Comparison of ENCODE assay signal across 8 cellular contexts in genomic region chr3:71581451-71581980, GRCh38. TPM values are rescaled to one million over a fixed set of nuclear protein-coding genes. Genes with fewer than 3 reads are reported as not detected.
DNase-seq lines count a peak whose midpoint lies in the region; ATAC-seq and TF ChIP-seq lines count a peak whose summit lies in the region.

No MANE protein-coding gene starts in this region.

- H3K27ac Mint-ChIP-seq in CD4-positive, alpha-beta memory T cell: peak overlapping the region in 5 of 7 donors; percentile 53 to 95 (median 94)
- peak overlapping the region; percentile 90 for H3K27ac Mint-ChIP-seq in activated naive CD4-positive, alpha-beta T cell treated with anti-CD3 and anti-CD28 coated beads, Interleukin-2, amount 10 ng/mL, durations not matched to agents 7 days and 5 days

- H3K4ac ChIP-seq in trophoblast cell (ENCODE audit: low read depth, low read length): peak overlapping the region; percentile 70

- H3K4me1 Mint-ChIP-seq in CD4-positive, alpha-beta memory T cell: peaks cover 14 to 49% (median 20%) of the 10 kb centered on the region in 4 donors
- H3K4me1 Mint-ChIP-seq in activated naive CD4-positive, alpha-beta T cell treated with anti-CD3 and anti-CD28 coated beads, Interleukin-2, amount 10 ng/mL, durations not matched to agents 7 days and 5 days: peaks cover 53% of the 10 kb centered on the region

- intact Hi-C loops in CD4-positive, alpha-beta memory T cell (cut with micrococcal nuclease): loop anchor here (5.0 to 10.0 kb wide), 8 partner anchors 121 to 863 kb away; partner anchors contain the start of gene RYBP
- intact Hi-C loops in heart left ventricle (cut with DNase I): loop anchor here (5.0 to 10.0 kb wide), 23 partner anchors 39 to 867 kb away; no protein-coding TSS in a partner anchor

- H3K9me3 ChIP-seq in CD4-positive, alpha-beta memory T cell (ENCODE audit: control insufficient read depth in 1 of 2, low read length in 2 of 2): no peaks in the 10 kb centered on the region
- H3K9me3 ChIP-seq in NT2/D1 (ENCODE audit: insufficient read depth, low read length) (no peaks in the 10 kb centered on the region), heart left ventricle (no peaks in the 10 kb centered on the region), trophoblast cell (ENCODE audit: insufficient read depth, low read depth, low read length) (no peaks in the 10 kb centered on the region)

- peaks cover 4 to 18% of the 10 kb centered on the region in 2 donors for H3K36me3 Mint-ChIP-seq in CD4-positive, alpha-beta memory T cell
- peaks cover 12% of the 10 kb centered on the region for H3K36me3 Mint-ChIP-seq in activated naive CD4-positive, alpha-beta T cell treated with anti-CD3 and anti-CD28 coated beads, Interleukin-2, amount 10 ng/mL, durations not matched to agents 7 days and 5 days

- TF ChIP-seq CTCF in heart left ventricle (IDR thresholded peaks at IDR 0.05): peak in 2 of 12 donors; percentile 11 to 14

- no peak overlapping the region for H2BK5ac ChIP-seq in trophoblast cell (ENCODE audit: low read depth, low read length, poor library complexity)

- no peaks in the 10 kb centered on the region for H3K27me3 Mint-ChIP-seq in CD4-positive, alpha-beta memory T cell
- peaks cover 54% of the 10 kb centered on the region for H3K27me3 Mint-ChIP-seq in activated naive CD4-positive, alpha-beta T cell treated with anti-CD3 and anti-CD28 coated beads, Interleukin-2, amount 10 ng/mL, durations not matched to agents 7 days and 5 days

- H3K18ac ChIP-seq in trophoblast cell (ENCODE audit: low read length): peak overlapping the region; percentile 95

- ATAC-seq in heart left ventricle (peak in 3 of 4 donors; percentile 7 to 27 (median 26)), GM18870 (IDR thresholded peaks at IDR 0.05; ENCODE audit: unreplicated experiment) (no peak), HG02970 (IDR thresholded peaks at IDR 0.05; ENCODE audit: low FRiP score, unreplicated experiment) (no peak)

- peak overlapping the region; percentile 85 for H2AFZ ChIP-seq in trophoblast cell (ENCODE audit: insufficient read depth, low read length, poor library complexity)

- DNase-seq in CD4-positive, alpha-beta memory T cell: peak in 3 of 5 donors; percentile 21 to 25 (median 22)
- DNase-seq in NT2/D1 (ENCODE audit: low read depth, low spot score) (peak; percentile 20), heart left ventricle (peak; percentile 37 to 78 (median 46)), trophoblast cell (peak in 1 of 2 donors; percentile 37), NCI-H1930 (lab: John Stamatoyannopoulos, UW) (no peak)
- peak; percentile 47 for DNase-seq in activated naive CD4-positive, alpha-beta T cell treated with anti-CD3 and anti-CD28 coated beads, Interleukin-2, amount 10 ng/mL, durations not matched to agents 7 days and 5 days

- TF ChIP-seq POLR2A in heart left ventricle (IDR thresholded peaks at IDR 0.05): peak in 1 of 2 donors; percentile 11

- H3K27me3 ChIP-seq in CD4-positive, alpha-beta memory T cell (ENCODE audit: insufficient read depth, low read length): no peaks in the 10 kb centered on the region
- peaks cover 21% of the 10 kb centered on the region for H3K27me3 ChIP-seq in NT2/D1 (ENCODE audit: insufficient read depth, insufficient read length)
- H3K27me3 ChIP-seq in heart left ventricle: no peaks in the 10 kb centered on the region
- no peaks in the 10 kb centered on the region for H3K27me3 ChIP-seq in trophoblast cell (ENCODE audit: insufficient read depth, low read length)

- peaks cover 15% of the 10 kb centered on the region for H3K79me1 ChIP-seq in trophoblast cell (ENCODE audit: low read length)

- peaks cover 3% of the 10 kb centered on the region for H3K79me2 ChIP-seq in trophoblast cell (ENCODE audit: control insufficient read depth, insufficient read depth, low read length, poor library complexity)

- no peaks in the 10 kb centered on the region for H3K36me3 ChIP-seq in CD4-positive, alpha-beta memory T cell (ENCODE audit: insufficient read depth, low read length)
- H3K36me3 ChIP-seq in NT2/D1 (ENCODE audit: insufficient read depth, insufficient read length, low read length): no peaks in the 10 kb centered on the region
- H3K36me3 ChIP-seq in heart left ventricle: no peaks in the 10 kb centered on the region
- no peaks in the 10 kb centered on the region for H3K36me3 ChIP-seq in trophoblast cell (ENCODE audit: control insufficient read depth in 1 of 2, insufficient read depth in 2 of 2, low read length in 2 of 2)

- peak overlapping the region; percentile 78 for H3K4me2 ChIP-seq in trophoblast cell (ENCODE audit: low read length)

- H4K12ac ChIP-seq in trophoblast cell (ENCODE audit: low read depth, low read length): peak overlapping the region; percentile 83

- H2BK12ac ChIP-seq in trophoblast cell (ENCODE audit: low read length): peak overlapping the region; percentile 83

- POLR2A ChIA-PET in CD4-positive, alpha-beta memory T cell (lab: Charles Lee; ENCODE audit: partially characterized antibody): interaction anchor here (1.0 to 3.9 kb wide), 3 partner anchors 86 to 517 kb away, joined by 3 to 18 read pairs (median 6); no protein-coding TSS in a partner anchor

- peak overlapping the region; percentile 31 for H3K27ac ChIP-seq in CD4-positive, alpha-beta memory T cell (ENCODE audit: low read depth, low read length)
- H3K27ac ChIP-seq in heart left ventricle: peak overlapping the region; percentile 92 to 99 (median 98)
- no peak overlapping the region for H3K27ac ChIP-seq in trophoblast cell (ENCODE audit: low read depth, low read length)

- H2BK120ac ChIP-seq in trophoblast cell (ENCODE audit: insufficient read depth, low read length, poor library complexity): peak overlapping the region; percentile 68

- no peak overlapping the region for H2AK5ac ChIP-seq in trophoblast cell (ENCODE audit: low read length)

- H4K8ac ChIP-seq in trophoblast cell (ENCODE audit: low read depth, low read length): peak overlapping the region; percentile 83

- H3K4me3 ChIP-seq in CD4-positive, alpha-beta memory T cell (ENCODE audit: low read length in 2 of 2): peak overlapping the region; percentile 42 to 65
- H3K4me3 ChIP-seq in NT2/D1 (ENCODE audit: insufficient read length, low read depth): peak overlapping the region; percentile 81
- H3K4me3 ChIP-seq in heart left ventricle: peak overlapping the region; percentile 65 to 95 (median 82)
- peak overlapping the region; percentile 74 for H3K4me3 ChIP-seq in trophoblast cell (ENCODE audit: low read depth, low read length)

- CTCF ChIA-PET in CD4-positive, alpha-beta memory T cell (lab: Charles Lee; ENCODE audit: partially characterized antibody): interaction anchor here (0.9 to 1.6 kb wide), 5 partner anchors 15 to 1031 kb away, joined by 3 to 4 read pairs (median 4); no protein-coding TSS in a partner anchor
- CTCF ChIA-PET in activated naive CD4-positive, alpha-beta T cell treated with anti-CD3 and anti-CD28 coated beads, Interleukin-2, amount 10 ng/mL, durations not matched to agents 7 days and 5 days (lab: Charles Lee): no interaction called here

- H4K91ac ChIP-seq in trophoblast cell (ENCODE audit: low read depth, low read length): peak overlapping the region; percentile 36

- peak overlapping the region; percentile 89 to 94 (median 92) for H3K4me3 Mint-ChIP-seq in CD4-positive, alpha-beta memory T cell
- H3K4me3 Mint-ChIP-seq in activated naive CD4-positive, alpha-beta T cell treated with anti-CD3 and anti-CD28 coated beads, Interleukin-2, amount 10 ng/mL, durations not matched to agents 7 days and 5 days: peak overlapping the region; percentile 93

- H3K9ac ChIP-seq in NT2/D1 (ENCODE audit: insufficient read length, low read depth): peak overlapping the region; percentile 90
- no peak overlapping the region for H3K9ac ChIP-seq in trophoblast cell (ENCODE audit: low read length)

- peak overlapping the region; percentile 75 for H3K14ac ChIP-seq in trophoblast cell (ENCODE audit: low read length)

- H3K9me3 Mint-ChIP-seq in CD4-positive, alpha-beta memory T cell: no peaks in the 10 kb centered on the region
- H3K9me3 Mint-ChIP-seq in activated naive CD4-positive, alpha-beta T cell treated with anti-CD3 and anti-CD28 coated beads, Interleukin-2, amount 10 ng/mL, durations not matched to agents 7 days and 5 days: no peaks in the 10 kb centered on the region

- H3K23ac ChIP-seq in trophoblast cell (ENCODE audit: low read length): no peak overlapping the region

- peaks cover 27% of the 10 kb centered on the region for H3K4me1 ChIP-seq in CD4-positive, alpha-beta memory T cell (ENCODE audit: insufficient read depth, low read length)
- H3K4me1 ChIP-seq in NT2/D1 (ENCODE audit: insufficient read depth, insufficient read length) (no peaks in the 10 kb centered on the region), heart left ventricle (peaks cover 0 to 69% (median 39%) of the 10 kb centered on the region in 12 donors), trophoblast cell (ENCODE audit: control insufficient read depth in 1 of 2, insufficient read depth in 2 of 2, low read length in 2 of 2) (peaks cover 2 to 4% of the 10 kb centered on the region in 2 experiments)

- 1% methylated on average over 26 to 51 of the region's 51 CpGs for WGBS in heart left ventricle, 4 donors
- no CpG with 5 or more reads among the region's 51 CpGs for WGBS in trophoblast cell (ENCODE audit: extremely low coverage, insufficient coverage, insufficient read length)

RNA-seq across cellular contexts. Expression of gene FOXP1, which starts 2.0 kb away (rescaled TPM):
- total RNA-seq in CD4-positive, alpha-beta memory T cell: 100 to 1,000 TPM; 290 to 348 TPM
- 100 to 1,000 TPM; 189 to 267 TPM for polyA plus RNA-seq in CD4-positive, alpha-beta memory T cell
- total RNA-seq in heart left ventricle: 10 to 100 TPM; 33.0 to 67.8 (median 44.5) TPM
- polyA plus RNA-seq in heart left ventricle: 10 to 100 TPM; 14.9 to 15.1 TPM
- polyA plus RNA-seq in trophoblast cell (2013): 17.6 and 17.8 TPM in 2 replicates

Comparison
In these comparisons a context has a peak if more than half of its experiments do, and no peak if none do; other contexts are left out.
1. DNase-seq: peak in CD4-positive, alpha-beta memory T cell (3 of 5), NT2/D1 (single experiment), activated naive CD4-positive, alpha-beta T cell treated with anti-CD3 and anti-CD28 coated beads, Interleukin-2, amount 10 ng/mL, durations not matched to agents 7 days and 5 days (single experiment) and heart left ventricle (5 of 5); none in NCI-H1930 (0 of 2).
2. ATAC-seq: peak in heart left ventricle (3 of 4); none in GM18870 (single experiment) and HG02970 (single experiment).
3. RNA of gene FOXP1, which starts 2.0 kb away (total RNA-seq): 290 to 348 TPM in CD4-positive, alpha-beta memory T cell; 33.0 to 67.8 TPM in heart left ventricle; every median in the first group is over 4 times any median in the second.
4. Peak in every context shown above with its lines, with median percentiles within 50 percentile points of each other: H3K4me3 ChIP-seq.